In the genomic region with DNA sequence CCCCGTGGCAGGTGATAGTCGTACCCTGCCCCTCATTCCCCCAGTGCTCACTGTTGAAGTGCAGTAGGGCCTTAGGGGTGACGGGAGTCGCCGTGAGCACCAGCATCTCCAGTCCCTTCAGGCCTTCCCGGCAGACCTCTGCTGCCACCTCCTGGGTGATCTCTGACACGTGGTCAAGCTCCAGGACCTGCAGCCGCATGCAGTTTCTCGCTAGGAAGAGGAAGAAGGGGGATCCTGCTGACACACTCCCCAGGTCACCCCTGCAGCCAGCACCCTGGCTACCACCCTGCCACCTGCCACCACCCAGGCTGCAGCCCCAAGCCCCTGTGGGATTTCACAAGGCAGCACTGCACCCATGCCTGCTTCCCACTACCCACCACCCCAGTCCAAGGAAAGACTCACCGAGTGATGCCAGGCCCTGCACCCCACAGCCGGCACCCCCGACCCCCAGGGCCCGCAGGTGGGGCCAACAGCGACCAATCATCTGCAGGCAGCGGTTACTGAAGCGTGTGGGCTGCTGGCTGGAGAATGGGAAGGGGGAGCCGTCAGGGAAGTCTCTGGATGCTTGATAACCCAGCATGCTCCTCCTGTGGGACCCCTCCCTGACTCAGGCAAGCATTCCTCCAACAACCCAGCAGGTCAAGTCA, we compare ENCODE assay signal across 8 cellular contexts. TPM values are rescaled to one million over a fixed set of nuclear protein-coding genes. Genes with fewer than 3 reads are reported as not detected.
DNase-seq lines count a peak whose midpoint lies in the region; ATAC-seq, FAIRE-seq and TF ChIP-seq lines count a peak whose summit lies in the region.

No MANE protein-coding gene starts in this region.

- intact Hi-C loops in kidney (cut with DNase I), result no loop called here

- no peaks in the 10 kb centered on the region for H3K36me3 ChIP-seq in kidney (ENCODE audit: control insufficient read depth in 1 of 2, insufficient read depth in 2 of 2, low read length in 2 of 2)

- no peak overlapping the region for H3K4me3 ChIP-seq in kidney (ENCODE audit: low read length in 2 of 2)

- peak; percentile 33 for DNase-seq in CD1c-positive myeloid dendritic cell (ENCODE audit: extremely low spot score)
- DNase-seq in HUDEP-2 (lab: John Stamatoyannopoulos, UW; ENCODE audit: unreplicated experiment in 76 of 76), result peak in 57 of 76 experiments; percentile 1 to 80 (median 54)
- peak; percentile 77 for DNase-seq in astrocyte of the hippocampus (ENCODE audit: low read depth, low spot score)
- no peak for DNase-seq in kidney
- DNase-seq in activated gamma-delta T cell (lab: John Stamatoyannopoulos, UW), result no peak

- no peak overlapping the region for H3K9ac ChIP-seq in kidney (ENCODE audit: low read length in 2 of 2)

- ATAC-seq in GM21423 (IDR thresholded peaks at IDR 0.05; ENCODE audit: unreplicated experiment) (no peak), GM19023 (IDR thresholded peaks at IDR 0.05; ENCODE audit: unreplicated experiment) (no peak), HG03139 (IDR thresholded peaks at IDR 0.05; ENCODE audit: unreplicated experiment) (no peak)

- no peaks in the 10 kb centered on the region for H3K4me1 ChIP-seq in kidney (ENCODE audit: control insufficient read depth in 1 of 2, insufficient read depth in 1 of 2, low read depth in 1 of 2, low read length in 2 of 2)

- TF ChIP-seq CTCF in kidney (IDR thresholded peaks at IDR 0.05; ENCODE audit: borderline replicate concordance, extremely low read depth, insufficient read depth), result peak; percentile 37

- no peaks in the 10 kb centered on the region for H3K9me3 ChIP-seq in kidney (ENCODE audit: control insufficient read depth in 1 of 2, low read length in 2 of 2)

- H3K27ac ChIP-seq in kidney (ENCODE audit: low read depth in 2 of 2, low read length in 2 of 2), result no peak overlapping the region

- no peak for FAIRE-seq in kidney (lab: Jason Lieb, UNC)

RNA-seq across cellular contexts. Expression of gene FBXO41, which starts 23.8 kb away (rescaled TPM):
- 5.2 TPM for total RNA-seq in kidney
- 0.49 TPM for polyA plus RNA-seq in kidney (ENCODE audit: insufficient read depth, low read depth, low replicate concordance)

RNA-seq across cellular contexts. Expression of gene CCT7, which starts 26.4 kb away (rescaled TPM):
- 164 TPM for total RNA-seq in kidney
- 173 TPM for polyA plus RNA-seq in kidney (ENCODE audit: insufficient read depth, low read depth, low replicate concordance)

RNA-seq across cellular contexts. Expression of gene PRADC1, which starts 27.4 kb away (rescaled TPM):
- total RNA-seq in kidney, result 16.1 TPM
- 57.7 TPM for polyA plus RNA-seq in kidney (ENCODE audit: insufficient read depth, low read depth, low replicate concordance)

RNA-seq across cellular contexts. Expression of gene EGR4, which starts 32.9 kb away (rescaled TPM):
- total RNA-seq in kidney, result not detected
- polyA plus RNA-seq in kidney (ENCODE audit: insufficient read depth, low read depth, low replicate concordance), result not detected

RNA-seq across cellular contexts. Expression of gene SMYD5, which starts 46.4 kb away (rescaled TPM):
- total RNA-seq in kidney, result 23.5 TPM
- polyA plus RNA-seq in kidney (ENCODE audit: insufficient read depth, low read depth, low replicate concordance), result 20.8 TPM

Comparison
In these comparisons a context has a peak if more than half of its experiments do, and no peak if none do; other contexts are left out.
1. DNase-seq: peak in CD1c-positive myeloid dendritic cell (single experiment), HUDEP-2 (57 of 76) and astrocyte of the hippocampus (single experiment); none in kidney (single experiment) and activated gamma-delta T cell (single experiment).